Comparison of ENCODE assay signal across 8 cellular contexts in the genomic region with DNA sequence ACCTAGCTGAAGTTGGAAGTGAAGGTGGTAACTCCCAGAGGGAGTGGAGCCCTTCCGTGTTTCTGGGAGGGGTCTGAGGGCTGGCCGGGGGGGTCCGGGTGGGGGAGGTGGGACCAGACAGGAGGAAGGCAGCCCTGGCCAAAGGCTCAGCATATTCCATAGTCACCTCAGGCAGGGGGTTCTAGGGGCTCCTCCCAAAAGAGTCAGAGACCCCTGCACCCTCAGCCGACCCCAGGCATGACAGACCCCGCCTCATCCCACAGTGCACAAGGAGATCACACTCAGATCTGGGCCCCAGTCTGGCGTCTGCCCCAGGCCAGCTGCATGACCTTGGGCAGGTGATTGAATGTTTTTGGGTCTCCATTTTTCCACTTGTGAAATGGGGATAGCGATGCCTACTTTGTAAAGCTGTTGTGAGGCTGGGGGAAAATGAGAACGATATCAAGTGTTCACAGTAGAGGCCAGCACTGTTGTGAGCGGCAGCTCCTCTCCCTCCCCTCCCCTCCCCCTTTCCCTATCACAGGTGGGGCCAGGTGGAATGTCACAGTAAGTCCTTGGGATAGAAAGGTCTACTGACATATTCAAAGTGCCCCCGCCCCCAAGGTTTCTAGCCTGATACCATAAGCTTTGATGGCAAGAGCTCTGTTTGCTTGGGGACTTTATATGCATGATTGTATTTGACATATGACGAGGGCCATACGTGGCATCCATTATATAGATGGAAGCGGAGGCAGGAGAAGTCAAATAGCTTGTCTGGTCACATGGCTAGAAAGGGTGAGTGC. TPM values are rescaled to one million over a fixed set of nuclear protein-coding genes. Genes with fewer than 3 reads are reported as not detected.
DNase-seq lines count a peak whose midpoint lies in the region; ATAC-seq, FAIRE-seq and TF ChIP-seq lines count a peak whose summit lies in the region.

No MANE protein-coding gene starts in this region.

- no peaks in the 10 kb centered on the region for H3K27me3 ChIP-seq in H9 (ENCODE audit: insufficient read depth, low read length)
- H3K27me3 ChIP-seq in SU-DHL-6 (ENCODE audit: low read length): no peaks in the 10 kb centered on the region
- no peaks in the 10 kb centered on the region for H3K27me3 ChIP-seq in small intestine (ENCODE audit: control insufficient read depth in 2 of 2, insufficient read depth in 2 of 2, low read length in 2 of 2)

- H3K14ac ChIP-seq in H9 (ENCODE audit: insufficient read depth, low read length): peak overlapping the region; percentile 77

- H4K5ac ChIP-seq in H9 (ENCODE audit: insufficient read length, low read depth, low read length): no peak overlapping the region

- in situ Hi-C loops in ACHN (cut with HindIII; ENCODE audit: low pct_ligation_motif_present, low pct_unique_long_range_greater_than_20kb, low sequenced_read_pairs): loop anchor here (5.0 to 25.0 kb wide), 2 partner anchors 44 to 209 kb away; no protein-coding TSS in a partner anchor

- no peaks in the 10 kb centered on the region for H3K9me2 ChIP-seq in SU-DHL-6 (replicated peaks; ENCODE audit: insufficient read depth, low read length)

- no peaks in the 10 kb centered on the region; a peak in 1 of 5 replicates for H3K9me3 Mint-ChIP-seq in H9

- H2BK120ac ChIP-seq in H9 (ENCODE audit: low read depth, low read length, poor library complexity, severe bottlenecking): no peak overlapping the region

- H3K27ac Mint-ChIP-seq in H9: peak overlapping the region; percentile 28 to 99 (median 70); a peak in 4 of 7 replicates

- no peak overlapping the region for H3K23ac ChIP-seq in H9 (ENCODE audit: insufficient read length, low read depth, low read length)

- H3K18ac ChIP-seq in H9 (ENCODE audit: insufficient read length, low read depth, low read length): peak overlapping the region; percentile 80

- H2AFZ ChIP-seq in H9 (ENCODE audit: low read length): no peak overlapping the region
- peak overlapping the region; percentile 5 for H2AFZ ChIP-seq in SU-DHL-6 (ENCODE audit: low read depth, low read length, severe bottlenecking)

- H3K23me2 ChIP-seq in H9 (ENCODE audit: insufficient read length, low read depth, low read length, poor library complexity, severe bottlenecking): peaks cover 3% of the 10 kb centered on the region

- H3K4me1 Mint-ChIP-seq in H9: peaks cover 36 to 45% of the 10 kb centered on the region in 2 experiments

- H3K27ac ChIP-seq in H9 (ENCODE audit: insufficient read length, low read depth, low read length): peak overlapping the region; percentile 15
- peak overlapping the region; percentile 96 for H3K27ac ChIP-seq in SU-DHL-6 (ENCODE audit: low read depth, low read length)
- H3K27ac ChIP-seq in small intestine (ENCODE audit: low read depth in 1 of 2, low read length in 1 of 2): peak overlapping the region; percentile 50 to 95

- H2BK15ac ChIP-seq in H9 (ENCODE audit: low read depth, low read length): no peak overlapping the region

- H2BK12ac ChIP-seq in H9 (ENCODE audit: insufficient read length, low read depth, low read length): no peak overlapping the region

- ATAC-seq in HG02623 (IDR thresholded peaks at IDR 0.05; ENCODE audit: unreplicated experiment): no peak

- no peak overlapping the region for H3T11ph ChIP-seq in H9 (ENCODE audit: low read length)

- H2BK5ac ChIP-seq in H9 (ENCODE audit: insufficient read length, low read length): no peak overlapping the region

- H2AK5ac ChIP-seq in H9 (ENCODE audit: insufficient read length, low read length): no peak overlapping the region

- no peak overlapping the region for H2BK20ac ChIP-seq in H9 (ENCODE audit: low read depth, low read length, poor library complexity, severe bottlenecking)

- no peak for DNase-seq in H9
- DNase-seq in fibroblast of villous mesenchyme (ENCODE audit: low read depth): no peak
- no peak for DNase-seq in small intestine
- DNase-seq in ACHN: no peak
- no peak for DNase-seq in activated effector memory CD4-positive, alpha-beta T cell treated with anti-CD3 and anti-CD28 coated beads, Interleukin-2, amount 50 U/mL, for 16 hours
- DNase-seq in NCI-H1105 (lab: John Stamatoyannopoulos, UW): no peak

- no peaks in the 10 kb centered on the region for H3K36me3 Mint-ChIP-seq in H9 (ENCODE audit: insufficient read depth in 1 of 3, low read depth in 3 of 3)

- no peaks in the 10 kb centered on the region for H3K79me2 ChIP-seq in H9 (ENCODE audit: insufficient read depth, low read length)
- H3K79me2 ChIP-seq in SU-DHL-6 (ENCODE audit: insufficient read depth, low read length): no peaks in the 10 kb centered on the region

- H3K36me3 ChIP-seq in SU-DHL-6 (ENCODE audit: low read length) (no peaks in the 10 kb centered on the region), small intestine (ENCODE audit: control insufficient read depth in 2 of 2, insufficient read depth in 2 of 2, low read length in 2 of 2) (no peaks in the 10 kb centered on the region)

- peaks cover 31% of the 10 kb centered on the region for H3F3A ChIP-seq in SU-DHL-6 (ENCODE audit: insufficient read depth)

- H3K4me3 ChIP-seq in SU-DHL-6 (ENCODE audit: insufficient read depth, low read length, poor library complexity, severe bottlenecking) (no peak overlapping the region), fibroblast of villous mesenchyme (ENCODE audit: low read depth, low read length) (peak overlapping the region; percentile 29), small intestine (ENCODE audit: low read depth in 1 of 2, low read length in 2 of 2) (no peak overlapping the region)

- no peak overlapping the region for H4K91ac ChIP-seq in H9 (ENCODE audit: insufficient read length, low read depth, low read length)

- H3K9ac ChIP-seq in H9 (ENCODE audit: extremely low read depth, insufficient read length, low read length) (no peak overlapping the region), SU-DHL-6 (ENCODE audit: low read length) (peak overlapping the region; percentile 76)

- no peak overlapping the region for H4K8ac ChIP-seq in H9 (replicated peaks; ENCODE audit: insufficient read length, low read depth, low read length)

- WGBS in H9 (ENCODE audit: extremely low coverage, insufficient read length, low lambda C conversion rate): no CpG with 5 or more reads among the region's 13 CpGs
- 76 to 81% (median 77%) methylated on average over 13 of the region's 13 CpGs for WGBS in small intestine, 3 donors

- H3K4ac ChIP-seq in H9 (ENCODE audit: low read depth, low read length): no peak overlapping the region

- H3K79me1 ChIP-seq in H9 (ENCODE audit: insufficient read depth, low read depth, low read length, poor library complexity, severe bottlenecking): no peaks in the 10 kb centered on the region

- no peaks in the 10 kb centered on the region for H3K27me3 Mint-ChIP-seq in H9 (ENCODE audit: low read depth)

- H3K9me3 ChIP-seq in H9 (ENCODE audit: control insufficient read depth, low read depth, low read length) (no peaks in the 10 kb centered on the region), SU-DHL-6 (ENCODE audit: insufficient read depth, low read length) (no peaks in the 10 kb centered on the region), small intestine (ENCODE audit: control insufficient read depth, low read depth) (no peaks in the 10 kb centered on the region)

- H3K4me2 ChIP-seq in H9 (ENCODE audit: insufficient read depth, insufficient read length, low read length) (no peak overlapping the region), SU-DHL-6 (ENCODE audit: low read depth, low read length, poor library complexity, severe bottlenecking) (peak overlapping the region; percentile 93)

- no peak for FAIRE-seq in small intestine (lab: Jason Lieb, UNC)

- H3K56ac ChIP-seq in H9 (ENCODE audit: insufficient read length, low read depth, low read length): no peak overlapping the region

- peak overlapping the region in 1 of 2 experiments; percentile 46; a peak in 1 of 5 replicates for H3K4me3 Mint-ChIP-seq in H9

- H3K4me1 ChIP-seq in H9 (ENCODE audit: insufficient read depth, low read length) (peaks cover 2% of the 10 kb centered on the region; the same call in 1 of the 2 replicates), small intestine (ENCODE audit: control insufficient read depth in 2 of 2, insufficient read depth in 1 of 2, low read depth in 1 of 2, low read length in 1 of 2) (peaks cover 2 to 18% of the 10 kb centered on the region in 2 donors)

- TF ChIP-seq CTCF in H9 (conservative IDR thresholded peaks at IDR 0.05) (no peak), SU-DHL-6 (IDR thresholded peaks at IDR 0.05; ENCODE audit: insufficient read depth, low read length, poor library complexity, severe bottlenecking) (no peak), fibroblast of villous mesenchyme (IDR thresholded peaks at IDR 0.05; ENCODE audit: insufficient read depth, low read depth, low read length) (no peak)

- H4K20me1 ChIP-seq in H9 (ENCODE audit: control insufficient read depth, insufficient read depth, insufficient read length): no peaks in the 10 kb centered on the region
- no peaks in the 10 kb centered on the region for H4K20me1 ChIP-seq in SU-DHL-6 (ENCODE audit: low read depth, low read length)

RNA-seq across cellular contexts. Expression of a gene that starts 33.3 kb away (rescaled TPM):
- total RNA-seq in H9 (2021): 25.9 and 27.6 TPM in 2 replicates
- 32.5 and 32.8 TPM in 2 replicates for total RNA-seq in fibroblast of villous mesenchyme
- polyA plus RNA-seq in small intestine: 10 to 100 TPM; 17.0 to 27.3 (median 18.6) TPM

RNA-seq across cellular contexts. Expression of a gene that starts 47.7 kb away (rescaled TPM):
- 82.9 and 84.0 TPM in 2 replicates for total RNA-seq in H9 (2021)
- 88.5 and 325 TPM in 2 replicates for total RNA-seq in fibroblast of villous mesenchyme
- polyA plus RNA-seq in small intestine: 100 to 1,000 TPM in 1 of 3 donors, 10 to 100 TPM in 2; 34.4 to 330 (median 36.5) TPM

Comparison
In these comparisons a context has a peak if more than half of its experiments do, and no peak if none do; other contexts are left out.
1. H3K27ac ChIP-seq: peak in every context shown above with its lines; median percentile 96 in SU-DHL-6; 72 in small intestine; 15 in H9.